In the genomic region with DNA sequence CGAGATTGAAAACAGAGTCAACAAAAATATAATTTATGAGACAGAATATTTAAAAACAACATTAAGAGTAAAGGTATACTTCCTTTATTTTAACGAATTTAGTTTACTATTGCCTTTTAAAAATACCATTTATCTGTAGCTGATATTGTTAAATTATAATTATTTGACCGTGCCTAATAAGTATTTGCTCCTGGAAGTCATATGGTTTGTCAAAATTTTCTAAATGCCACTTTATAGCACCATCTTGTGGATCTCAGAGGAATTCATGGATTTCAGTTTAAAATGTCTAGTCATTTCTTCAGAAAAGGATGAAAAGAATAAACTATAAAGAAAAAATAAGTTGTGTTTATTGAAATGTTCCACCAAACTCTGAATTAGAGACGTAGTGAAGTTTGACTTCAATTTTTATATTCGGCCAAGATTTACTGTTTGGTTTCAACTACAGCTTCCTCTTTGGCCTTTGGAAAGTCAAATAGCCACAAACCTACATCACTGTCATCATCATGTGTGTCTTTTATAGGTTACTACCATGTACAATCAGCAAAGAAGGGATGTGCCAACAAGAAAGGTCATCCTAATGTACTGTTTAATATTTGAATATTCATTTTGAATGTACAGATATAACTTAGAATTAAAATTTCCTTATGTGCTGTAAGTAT, we compare ENCODE assay signal across 8 cellular contexts. TPM values are rescaled to one million over a fixed set of nuclear protein-coding genes. Genes with fewer than 3 reads are reported as not detected.
DNase-seq lines count a peak whose midpoint lies in the region; ATAC-seq, FAIRE-seq and TF ChIP-seq lines count a peak whose summit lies in the region.

No MANE protein-coding gene starts in this region.

- H3K36me3 ChIP-seq in CD8-positive, alpha-beta memory T cell (ENCODE audit: insufficient read depth, low read length), result no peaks in the 10 kb centered on the region

- POLR2A ChIA-PET in CD8-positive, alpha-beta memory T cell (lab: Charles Lee), result no interaction called here

- no peak overlapping the region for H3K27ac Mint-ChIP-seq in CD8-positive, alpha-beta memory T cell

- CTCF ChIA-PET in CD8-positive, alpha-beta memory T cell (lab: Charles Lee), result interaction anchor here (1.2 to 1.6 kb wide), 3 partner anchors 9 to 16 kb away, joined by 3 to 4 read pairs (median 3); no protein-coding TSS in a partner anchor

- H3K4me3 ChIP-seq in CD8-positive, alpha-beta memory T cell (ENCODE audit: low read length), result no peak overlapping the region

- H3K4me1 Mint-ChIP-seq in CD8-positive, alpha-beta memory T cell, result no peaks in the 10 kb centered on the region

- no peak overlapping the region for H3K4me3 Mint-ChIP-seq in CD8-positive, alpha-beta memory T cell

- ATAC-seq in HG03460 (IDR thresholded peaks at IDR 0.05; ENCODE audit: unreplicated experiment), result no peak

- H3K27me3 ChIP-seq in CD8-positive, alpha-beta memory T cell (ENCODE audit: insufficient read depth, low read length, poor library complexity, severe bottlenecking), result no peaks in the 10 kb centered on the region

- TF ChIP-seq CTCF in D721Med (IDR thresholded peaks at IDR 0.05; ENCODE audit: insufficient read depth, missing control alignments), result peak; percentile 80
- peak; percentile 56 for TF ChIP-seq CTCF in LNCAP (IDR thresholded peaks at IDR 0.05)
- peak; percentile 82 for TF ChIP-seq CTCF in VCaP (conservative IDR thresholded peaks at IDR 0.05)

- H3K36me3 Mint-ChIP-seq in CD8-positive, alpha-beta memory T cell, result no peaks in the 10 kb centered on the region

- no peaks in the 10 kb centered on the region for H3K9me3 ChIP-seq in CD8-positive, alpha-beta memory T cell (ENCODE audit: low read length)

- peaks cover 9 to 48% of the 10 kb centered on the region in 2 donors for H3K27me3 Mint-ChIP-seq in CD8-positive, alpha-beta memory T cell

- DNase-seq in D721Med (ENCODE audit: insufficient read length, low spot score), result no peak
- DNase-seq in kidney tubule cell (ENCODE audit: low spot score), result peak; percentile 31
- DNase-seq in NCI-H128 (lab: John Stamatoyannopoulos, UW; ENCODE audit: unreplicated experiment), result no peak
- no peak for DNase-seq in CD8-positive, alpha-beta memory T cell
- DNase-seq in 8988T, result no peak

- H3K4me1 ChIP-seq in CD8-positive, alpha-beta memory T cell (ENCODE audit: insufficient read depth, low read length), result no peaks in the 10 kb centered on the region

- H3K9me3 Mint-ChIP-seq in CD8-positive, alpha-beta memory T cell, result no peaks in the 10 kb centered on the region

- FAIRE-seq in D721Med (lab: Jason Lieb, UNC), result no peak

- H3K27ac ChIP-seq in VCaP, result no peak overlapping the region
- H3K27ac ChIP-seq in CD8-positive, alpha-beta memory T cell (ENCODE audit: low read depth, low read length), result no peak overlapping the region

RNA-seq across cellular contexts. Expression of a gene that starts 10.3 kb away (rescaled TPM):
- total RNA-seq in CD8-positive, alpha-beta memory T cell, result 1 to 10 TPM; 3.8 to 5.2 TPM
- polyA plus RNA-seq in CD8-positive, alpha-beta memory T cell, result 1.4 TPM

RNA-seq across cellular contexts. Expression of a gene that starts 49.8 kb away (rescaled TPM):
- 10 to 100 TPM; 19.8 to 20.9 TPM for total RNA-seq in CD8-positive, alpha-beta memory T cell
- 12.9 TPM for polyA plus RNA-seq in CD8-positive, alpha-beta memory T cell
